Comparison of ENCODE assay signal across 8 cellular contexts in the genomic region with DNA sequence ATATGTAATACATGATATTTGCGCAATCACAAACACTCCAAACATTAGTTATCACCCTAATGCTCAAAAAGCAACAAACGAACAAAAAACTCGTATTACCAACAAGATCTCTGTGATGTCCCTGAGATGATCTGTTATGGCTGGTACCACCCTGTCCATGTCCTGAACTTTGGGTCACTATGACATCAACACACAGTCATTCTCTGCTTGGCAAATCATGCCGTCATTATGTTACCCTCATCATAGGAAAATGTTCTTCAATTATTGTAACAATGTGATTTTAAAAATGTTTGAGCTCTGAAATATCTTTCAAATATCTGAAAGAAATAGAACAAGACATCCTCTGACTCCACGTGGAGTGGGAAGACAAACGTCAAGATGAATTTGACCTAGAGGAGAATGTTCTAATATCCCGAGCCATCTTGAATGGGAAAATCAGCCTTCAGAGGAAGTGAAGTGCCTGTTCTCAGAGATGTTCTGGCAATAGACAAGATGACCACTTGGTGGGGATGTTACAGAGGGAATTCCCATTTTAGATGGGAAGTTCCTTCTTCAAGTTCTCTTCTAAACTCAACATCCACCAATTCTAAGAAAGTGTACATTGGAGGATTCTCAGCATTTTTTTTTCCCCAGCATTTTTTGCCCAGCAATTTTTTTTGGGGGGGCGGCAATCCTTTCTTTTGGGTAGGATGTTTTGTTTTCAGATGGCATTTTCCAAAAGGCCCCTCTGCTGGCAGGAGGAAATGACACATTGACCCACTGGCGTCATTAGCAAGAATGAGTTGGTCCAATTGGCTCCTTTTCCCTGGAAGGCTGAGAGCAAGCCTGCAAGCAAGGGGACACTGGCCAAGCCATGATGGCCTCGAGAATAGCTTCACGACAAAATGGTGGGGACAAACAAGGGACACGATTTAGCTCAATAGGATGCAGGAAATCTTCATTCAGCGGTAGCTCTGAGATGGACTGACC. TPM values are rescaled to one million over a fixed set of nuclear protein-coding genes. Genes with fewer than 3 reads are reported as not detected.
A peak's percentile ranks its signal among the peaks of the same experiment; 100 is the strongest.
DNase-seq lines count a peak whose midpoint lies in the region; ATAC-seq, FAIRE-seq and TF ChIP-seq lines count a peak whose summit lies in the region.

No MANE protein-coding gene starts in this region.

- H3K36me3 ChIP-seq in GM23338 (ENCODE audit: insufficient read depth) = no peaks in the 10 kb centered on the region
- H3K36me3 ChIP-seq in OCI-LY1 (ENCODE audit: insufficient read depth, low read length) = no peaks in the 10 kb centered on the region
- no peaks in the 10 kb centered on the region for H3K36me3 ChIP-seq in small intestine (ENCODE audit: control insufficient read depth in 2 of 2, insufficient read depth in 2 of 2, low read length in 2 of 2)
- H3K36me3 ChIP-seq in gastrocnemius medialis = no peaks in the 10 kb centered on the region

- H3K4me3 Mint-ChIP-seq in GM23338 = no peak overlapping the region

- intact Hi-C loops in gastrocnemius medialis (cut with DNase I; ENCODE audit: low total_unique reads) = no loop called here

- TF ChIP-seq POLR2A in gastrocnemius medialis (IDR thresholded peaks at IDR 0.05) = no peak

- TF ChIP-seq CTCF in AG09319 (IDR thresholded peaks at IDR 0.05; ENCODE audit: low read depth, low read length) = peak; percentile 73
- TF ChIP-seq CTCF in GM23338 (conservative IDR thresholded peaks at IDR 0.05; ENCODE audit: low read depth in 2 of 2) = peak; percentile 73 to 83
- TF ChIP-seq CTCF in OCI-LY1 (IDR thresholded peaks at IDR 0.05; ENCODE audit: low read length) = peak; percentile 35; the same call in 1 of the 2 replicates
- TF ChIP-seq CTCF in gastrocnemius medialis (IDR thresholded peaks at IDR 0.05 in 4 of 5, conservative IDR thresholded peaks at IDR 0.05 in 1 of 5) = no peak

- H2AFZ ChIP-seq in GM23338 (no peak overlapping the region), OCI-LY1 (ENCODE audit: low read length) (no peak overlapping the region)

- no peaks in the 10 kb centered on the region for H3K27me3 ChIP-seq in GM23338 (ENCODE audit: insufficient read depth)
- no peaks in the 10 kb centered on the region for H3K27me3 ChIP-seq in OCI-LY1 (ENCODE audit: insufficient read depth, low read length)
- no peaks in the 10 kb centered on the region for H3K27me3 ChIP-seq in small intestine (ENCODE audit: control insufficient read depth in 2 of 2, insufficient read depth in 2 of 2, low read length in 2 of 2)
- no peaks in the 10 kb centered on the region for H3K27me3 ChIP-seq in gastrocnemius medialis

- H3K27ac Mint-ChIP-seq in GM23338 = no peak overlapping the region

- H4K20me1 ChIP-seq in GM23338 (replicated peaks; ENCODE audit: insufficient read depth) = no peaks in the 10 kb centered on the region
- H4K20me1 ChIP-seq in OCI-LY1 (ENCODE audit: insufficient read depth, low read length) = no peaks in the 10 kb centered on the region

- DNase-seq in AG09319 (ENCODE audit: extremely low read depth, low read depth) (peak; percentile 62), GM23338 (ENCODE audit: low spot score) (peak; percentile 75), fibroblast of gingiva (ENCODE audit: low read depth) (peak; percentile 74), small intestine (peak; percentile 72), gastrocnemius medialis (no peak)

- H3K4me1 ChIP-seq in GM23338 (ENCODE audit: insufficient read depth) = no peaks in the 10 kb centered on the region
- no peaks in the 10 kb centered on the region for H3K4me1 ChIP-seq in OCI-LY1 (ENCODE audit: insufficient read depth, low read length, severe bottlenecking)
- H3K4me1 ChIP-seq in small intestine (ENCODE audit: control insufficient read depth in 2 of 2, insufficient read depth in 1 of 2, low read depth in 1 of 2, low read length in 1 of 2) = peaks cover 4 to 10% of the 10 kb centered on the region in 2 donors
- H3K4me1 ChIP-seq in gastrocnemius medialis = no peaks in the 10 kb centered on the region

- H3K36me3 Mint-ChIP-seq in GM23338 (ENCODE audit: low read depth) = no peaks in the 10 kb centered on the region

- H3K9me3 ChIP-seq in OCI-LY1 (ENCODE audit: low read length) = no peaks in the 10 kb centered on the region
- H3K9me3 ChIP-seq in small intestine (ENCODE audit: control insufficient read depth, low read depth) = no peaks in the 10 kb centered on the region
- no peaks in the 10 kb centered on the region for H3K9me3 ChIP-seq in gastrocnemius medialis

- 61 to 71% (median 69%) methylated on average over 13 of the region's 13 CpGs for WGBS in small intestine, 3 donors

- H3K9me2 ChIP-seq in GM23338 (ENCODE audit: insufficient read depth) = no peaks in the 10 kb centered on the region
- H3K9me2 ChIP-seq in OCI-LY1 (ENCODE audit: low read depth, low read length) = no peaks in the 10 kb centered on the region

- no peak for FAIRE-seq in small intestine (lab: Jason Lieb, UNC)

- H3K79me2 ChIP-seq in GM23338 (replicated peaks; ENCODE audit: insufficient read depth) (no peaks in the 10 kb centered on the region), OCI-LY1 (ENCODE audit: insufficient read depth, low read length) (no peaks in the 10 kb centered on the region)

- H3F3A ChIP-seq in GM23338 (replicated peaks; ENCODE audit: low read depth) (no peaks in the 10 kb centered on the region), OCI-LY1 (ENCODE audit: insufficient read depth, low read length) (no peaks in the 10 kb centered on the region)

- H3K9ac ChIP-seq in OCI-LY1 (ENCODE audit: low read length) = no peak overlapping the region

- no peak overlapping the region for H3K4me2 ChIP-seq in GM23338
- no peak overlapping the region for H3K4me2 ChIP-seq in OCI-LY1 (ENCODE audit: low read length)

- no peaks in the 10 kb centered on the region for H3K9me3 Mint-ChIP-seq in GM23338

- H3K27ac ChIP-seq in GM23338 (ENCODE audit: low read depth) (no peak overlapping the region), OCI-LY1 (ENCODE audit: low read depth, low read length, poor library complexity, severe bottlenecking) (no peak overlapping the region), small intestine (ENCODE audit: low read depth in 1 of 2, low read length in 1 of 2) (no peak overlapping the region), gastrocnemius medialis (no peak overlapping the region)

- ATAC-seq in GM23338 (peak; percentile 66), GM19035 (IDR thresholded peaks at IDR 0.05; ENCODE audit: unreplicated experiment) (no peak), gastrocnemius medialis (no peak), GM18873 (IDR thresholded peaks at IDR 0.05; ENCODE audit: low FRiP score, unreplicated experiment) (no peak)

- H3K4me1 Mint-ChIP-seq in GM23338 = no peaks in the 10 kb centered on the region

- no peaks in the 10 kb centered on the region for H3K27me3 Mint-ChIP-seq in GM23338 (ENCODE audit: insufficient read depth, low read depth, poor library complexity)

- H3K4me3 ChIP-seq in GM23338 (no peak overlapping the region), OCI-LY1 (ENCODE audit: low read depth, low read length, poor library complexity, severe bottlenecking) (no peak overlapping the region), small intestine (ENCODE audit: low read depth in 1 of 2, low read length in 2 of 2) (no peak overlapping the region), gastrocnemius medialis (no peak overlapping the region)

- in situ Hi-C loops in gastrocnemius medialis (cut with MboI; ENCODE audit: low sequenced_read_pairs in 4 of 4) = no loop called here

TF ChIP-seq in GM23338, 12 proteins besides CTCF, POLR2A, EP300 and RAD21 (continues in another document):
- TF ChIP-seq STAT1 (IDR thresholded peaks at IDR 0.05; ENCODE audit: unreplicated experiment) (no peak), CREB1 (CRISPR knock-in tag; IDR thresholded peaks at IDR 0.05; ENCODE audit: low read depth) (no peak), JUNB (IDR thresholded peaks at IDR 0.05; ENCODE audit: unreplicated experiment) (no peak), EZH2phosphoT487 (IDR thresholded peaks at IDR 0.05; ENCODE audit: unreplicated experiment) (no peak)

RNA-seq across cellular contexts. Expression of gene HSD17B2, which starts 3.7 kb away (rescaled TPM):
- not detected in 2 replicates for total RNA-seq in GM23338 (2014; rRNA removed; shearing (Covaris generic))
- 0.03 and 0.29 TPM in 2 replicates for polyA plus RNA-seq in GM23338 (2016; fragmentation: Nextera tagmentation; extraction: Ambion mirVana)
- polyA plus RNA-seq in small intestine = 100 to 1,000 TPM; 119 to 250 (median 246) TPM
- under 1 TPM in 2 of 4 donors, not detected in 2; 0.22 to 0.29 TPM for total RNA-seq in gastrocnemius medialis

RNA-seq across cellular contexts. Expression of gene SDR42E1, which starts 20.1 kb away (rescaled TPM):
- 0.03 and 0.04 TPM in 2 replicates for total RNA-seq in GM23338 (2014; rRNA removed; shearing (Covaris generic))
- polyA plus RNA-seq in GM23338 (2016; fragmentation: Nextera tagmentation; extraction: Ambion mirVana) = not detected in 2 replicates
- 1 to 10 TPM; 1.6 to 6.0 (median 4.6) TPM for polyA plus RNA-seq in small intestine
- under 1 TPM in 1 of 4 donors, not detected in 3; 0.02 TPM for total RNA-seq in gastrocnemius medialis

Comparison
In these comparisons a context has a peak if more than half of its experiments do, and no peak if none do; other contexts are left out.
1. DNase-seq: peak in AG09319 (single experiment), GM23338 (single experiment), fibroblast of gingiva (single experiment) and small intestine (single experiment); none in gastrocnemius medialis (0 of 2).
2. CTCF ChIP-seq: peak in AG09319 (single experiment), GM23338 (2 of 2) and OCI-LY1 (single experiment); none in gastrocnemius medialis (0 of 5).